1 cellular context compared by ENCODE assay signal in the genomic region with DNA sequence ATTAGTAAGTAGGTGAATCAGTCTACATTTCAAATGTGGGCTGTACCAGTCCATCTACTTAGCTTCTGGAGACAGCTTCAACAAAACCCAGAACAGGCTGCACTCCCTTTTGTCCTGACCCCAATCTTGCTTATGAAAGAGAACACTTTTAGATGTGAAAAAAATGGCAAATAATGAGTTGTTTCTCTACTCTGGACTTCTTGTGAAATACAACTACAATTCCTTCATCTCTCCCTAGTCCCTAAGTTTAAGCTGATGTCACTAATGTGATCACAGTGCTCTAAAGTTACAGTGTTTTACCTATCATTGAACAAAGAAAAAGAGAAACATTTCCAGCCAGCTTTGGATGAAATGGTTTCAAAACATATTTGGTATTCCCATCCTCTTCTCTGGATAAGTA.
TF ChIP-seq lines count a peak whose summit lies in the region.

No MANE protein-coding gene starts in this region.

TF ChIP-seq in GM23338, 12 proteins besides CTCF, POLR2A, EP300 and RAD21:
- TF ChIP-seq ZNF331 (CRISPR knock-in tag; IDR thresholded peaks at IDR 0.05; ENCODE audit: low read depth) (no peak), EZH2phosphoT487 (IDR thresholded peaks at IDR 0.05; ENCODE audit: unreplicated experiment) (no peak), STAT1 (IDR thresholded peaks at IDR 0.05; ENCODE audit: unreplicated experiment) (no peak), ZNF114 (CRISPR knock-in tag; IDR thresholded peaks at IDR 0.05) (no peak), NANOG (IDR thresholded peaks at IDR 0.05; ENCODE audit: borderline replicate concordance) (no peak), CREB1 (CRISPR knock-in tag; IDR thresholded peaks at IDR 0.05; ENCODE audit: low read depth) (no peak), POLR2AphosphoS5 (IDR thresholded peaks at IDR 0.05; ENCODE audit: low read depth) (no peak), EZH2 (IDR thresholded peaks at IDR 0.05; ENCODE audit: low read depth, unreplicated experiment) (no peak)
- TF ChIP-seq, protein P1, sequence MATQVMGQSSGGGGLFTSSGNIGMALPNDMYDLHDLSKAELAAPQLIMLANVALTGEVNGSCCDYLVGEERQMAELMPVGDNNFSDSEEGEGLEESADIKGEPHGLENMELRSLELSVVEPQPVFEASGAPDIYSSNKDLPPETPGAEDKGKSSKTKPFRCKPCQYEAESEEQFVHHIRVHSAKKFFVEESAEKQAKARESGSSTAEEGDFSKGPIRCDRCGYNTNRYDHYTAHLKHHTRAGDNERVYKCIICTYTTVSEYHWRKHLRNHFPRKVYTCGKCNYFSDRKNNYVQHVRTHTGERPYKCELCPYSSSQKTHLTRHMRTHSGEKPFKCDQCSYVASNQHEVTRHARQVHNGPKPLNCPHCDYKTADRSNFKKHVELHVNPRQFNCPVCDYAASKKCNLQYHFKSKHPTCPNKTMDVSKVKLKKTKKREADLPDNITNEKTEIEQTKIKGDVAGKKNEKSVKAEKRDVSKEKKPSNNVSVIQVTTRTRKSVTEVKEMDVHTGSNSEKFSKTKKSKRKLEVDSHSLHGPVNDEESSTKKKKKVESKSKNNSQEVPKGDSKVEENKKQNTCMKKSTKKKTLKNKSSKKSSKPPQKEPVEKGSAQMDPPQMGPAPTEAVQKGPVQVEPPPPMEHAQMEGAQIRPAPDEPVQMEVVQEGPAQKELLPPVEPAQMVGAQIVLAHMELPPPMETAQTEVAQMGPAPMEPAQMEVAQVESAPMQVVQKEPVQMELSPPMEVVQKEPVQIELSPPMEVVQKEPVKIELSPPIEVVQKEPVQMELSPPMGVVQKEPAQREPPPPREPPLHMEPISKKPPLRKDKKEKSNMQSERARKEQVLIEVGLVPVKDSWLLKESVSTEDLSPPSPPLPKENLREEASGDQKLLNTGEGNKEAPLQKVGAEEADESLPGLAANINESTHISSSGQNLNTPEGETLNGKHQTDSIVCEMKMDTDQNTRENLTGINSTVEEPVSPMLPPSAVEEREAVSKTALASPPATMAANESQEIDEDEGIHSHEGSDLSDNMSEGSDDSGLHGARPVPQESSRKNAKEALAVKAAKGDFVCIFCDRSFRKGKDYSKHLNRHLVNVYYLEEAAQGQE (IDR thresholded peaks at IDR 0.05; ENCODE audit: unreplicated experiment): no peak
TF ChIP-seq in GM23338: peak in this region for 0.
